10 cellular contexts compared by ENCODE assay signal in the genomic region with DNA sequence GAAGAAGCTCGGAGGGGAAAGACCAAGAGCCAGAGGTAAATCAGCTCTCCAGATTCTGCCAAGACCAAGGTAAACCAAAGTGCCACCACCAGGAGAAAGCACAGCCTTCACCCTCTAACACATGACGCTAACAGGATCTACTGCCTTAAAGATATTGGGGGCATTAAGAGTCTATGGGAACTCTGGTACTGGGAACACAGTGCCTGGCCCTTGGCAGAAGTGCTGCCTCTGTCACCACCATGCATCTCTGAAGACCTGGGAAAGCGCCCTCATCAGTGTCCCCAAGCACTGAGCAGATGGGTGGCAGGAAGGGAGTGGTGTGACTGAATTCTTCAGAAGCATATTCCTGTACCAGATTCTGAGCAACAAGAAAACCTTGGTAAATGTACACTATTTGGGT. TPM values are rescaled to one million over a fixed set of nuclear protein-coding genes. Genes with fewer than 3 reads are reported as not detected.
DNase-seq lines count a peak whose midpoint lies in the region; ATAC-seq and TF ChIP-seq lines count a peak whose summit lies in the region.
"Had no signal": no experiment of that assay in that cellular context is flagged by ENCODE, and none has a peak within 500 bp of the region (broad histone marks: within the 10 kb centered on the region; RNA-seq: fewer than 3 reads in every experiment).

No MANE protein-coding gene starts in this region.

- no peaks in the 10 kb centered on the region for H3K9me2 ChIP-seq in neural cell (ENCODE audit: insufficient read depth, low read length)

- peaks cover 0 to 18% (median 0%) of the 10 kb centered on the region in 11 experiments; a peak in 4 of 22 replicates for H4K20me1 ChIP-seq in BLaER1 treated with 17β-estradiol and CSF1 and Interleukin-3, amounts not matched to agents 10 nM and 100 nM
- H4K20me1 ChIP-seq in neural cell (ENCODE audit: insufficient read depth) = no peaks in the 10 kb centered on the region

- no peak overlapping the region for H2AFZ ChIP-seq in neural cell (ENCODE audit: low read depth, low read length)

- no peaks in the 10 kb centered on the region for H3K79me2 ChIP-seq in neural cell (replicated peaks; ENCODE audit: insufficient read depth, low read length)

- TF ChIP-seq CTCF in NB4 (IDR thresholded peaks at IDR 0.05; ENCODE audit: low read depth, low read length) = no peak
- no peak for TF ChIP-seq CTCF in dorsolateral prefrontal cortex (IDR thresholded peaks at IDR 0.05 in 54 of 56, conservative IDR thresholded peaks at IDR 0.05 in 2 of 56; ENCODE audit: low read depth in 1 of 56, partially characterized antibody in 56 of 56)
- TF ChIP-seq CTCF in neural cell (IDR thresholded peaks at IDR 0.05; ENCODE audit: poor library complexity, severe bottlenecking) = no peak

- no peak for ATAC-seq in GM21360 (IDR thresholded peaks at IDR 0.05; ENCODE audit: unreplicated experiment)
- ATAC-seq in HG02588 (IDR thresholded peaks at IDR 0.05; ENCODE audit: unreplicated experiment) = no peak

- H3K4me1 ChIP-seq in BLaER1 treated with 17β-estradiol and CSF1 and Interleukin-3, amounts not matched to agents 10 nM and 100 nM = peaks cover 17 to 27% (median 23%) of the 10 kb centered on the region in 10 experiments

- H3K4me2 ChIP-seq in BLaER1 treated with 17β-estradiol and CSF1 and Interleukin-3, amounts not matched to agents 10 nM and 100 nM = peak overlapping the region; percentile 83 to 99 (median 89)
- peak overlapping the region; percentile 94 for H3K4me2 ChIP-seq in neural cell (ENCODE audit: low read length)

- H3K9me3 ChIP-seq in BLaER1 treated with 17β-estradiol and CSF1 and Interleukin-3, amounts not matched to agents 10 nM and 100 nM (replicated peaks in 1 of 11) = no peaks in the 10 kb centered on the region
- H3K9me3 ChIP-seq in neural cell (ENCODE audit: low read length) = no peaks in the 10 kb centered on the region

- peak overlapping the region; percentile 72 to 88 (median 76); a peak in 15 of 20 replicates for H3K4me3 ChIP-seq in BLaER1 treated with 17β-estradiol and CSF1 and Interleukin-3, amounts not matched to agents 10 nM and 100 nM
- peak overlapping the region; percentile 88 for H3K4me3 ChIP-seq in NB4 (ENCODE audit: low read depth, low read length)
- H3K4me3 ChIP-seq in dorsolateral prefrontal cortex = peak overlapping the region; percentile 55 to 94 (median 83)
- H3K4me3 ChIP-seq in neural cell (ENCODE audit: low read length) = peak overlapping the region; percentile 85

- peak; percentile 38 for DNase-seq in NB4 (ENCODE audit: low read depth)
- peak in 1 of 10 donors; percentile 42 for DNase-seq in dorsolateral prefrontal cortex
- no peak for DNase-seq in KG1 (lab: John Stamatoyannopoulos, UW)
- DNase-seq in 8988T = no peak
- DNase-seq: NCI-H1105 had no signal

- no peak for TF ChIP-seq RAD21 in neural cell (conservative IDR thresholded peaks at IDR 0.05)

- intact Hi-C loops in dorsolateral prefrontal cortex (cut with DNase I) = loop anchor here in 1 of 2 donors (2.0 kb wide), 1 partner anchor 66 kb away; the partner anchor contains the start of gene LAP3

- no peaks in the 10 kb centered on the region for H3K27me3 ChIP-seq in BLaER1 treated with 17β-estradiol and CSF1 and Interleukin-3, amounts not matched to agents 10 nM and 100 nM
- H3K27me3 ChIP-seq in dorsolateral prefrontal cortex (no peaks in the 10 kb centered on the region), neural cell (ENCODE audit: insufficient read depth, low read depth, low read length) (no peaks in the 10 kb centered on the region)

- no peak for TF ChIP-seq POLR2A in NB4 (IDR thresholded peaks at IDR 0.05; ENCODE audit: extremely low read depth, insufficient read length)

- H3K27ac ChIP-seq in BLaER1 treated with 17β-estradiol and CSF1 and Interleukin-3, amounts not matched to agents 10 nM and 100 nM = no peak overlapping the region
- H3K27ac ChIP-seq in dorsolateral prefrontal cortex (peak overlapping the region; percentile 78 to 99 (median 95)), neural cell (ENCODE audit: low read length) (no peak overlapping the region)

- H3F3A ChIP-seq in neural cell (ENCODE audit: insufficient read depth, low read length, poor library complexity, severe bottlenecking) = no peaks in the 10 kb centered on the region

- peak overlapping the region in 10 of 11 experiments; percentile 74 to 85 (median 82); a peak in 10 of 22 replicates for H3K9ac ChIP-seq in BLaER1 treated with 17β-estradiol and CSF1 and Interleukin-3, amounts not matched to agents 10 nM and 100 nM
- H3K9ac ChIP-seq in neural cell (ENCODE audit: low read length) = peak overlapping the region; percentile 71

- TF ChIP-seq EP300 in neural cell (conservative IDR thresholded peaks at IDR 0.05; ENCODE audit: poor library complexity, severe bottlenecking) = no peak

- H3K36me3 ChIP-seq in BLaER1 treated with 17β-estradiol and CSF1 and Interleukin-3, amounts not matched to agents 10 nM and 100 nM = peaks cover 31 to 43% (median 36%) of the 10 kb centered on the region in 11 experiments
- H3K36me3 ChIP-seq in neural cell (ENCODE audit: insufficient read depth, low read length) = no peaks in the 10 kb centered on the region

TF ChIP-seq in neural cell, 6 proteins besides CTCF, POLR2A, EP300 and RAD21:
- no peak for TF ChIP-seq TAF1 (IDR thresholded peaks at IDR 0.05; ENCODE audit: low read depth)
- TF ChIP-seq MXI1 (conservative IDR thresholded peaks at IDR 0.05; ENCODE audit: poor library complexity, severe bottlenecking) = no peak
- no peak for TF ChIP-seq SMC3 (conservative IDR thresholded peaks at IDR 0.05; ENCODE audit: poor library complexity)
- TF ChIP-seq, protein P1, sequence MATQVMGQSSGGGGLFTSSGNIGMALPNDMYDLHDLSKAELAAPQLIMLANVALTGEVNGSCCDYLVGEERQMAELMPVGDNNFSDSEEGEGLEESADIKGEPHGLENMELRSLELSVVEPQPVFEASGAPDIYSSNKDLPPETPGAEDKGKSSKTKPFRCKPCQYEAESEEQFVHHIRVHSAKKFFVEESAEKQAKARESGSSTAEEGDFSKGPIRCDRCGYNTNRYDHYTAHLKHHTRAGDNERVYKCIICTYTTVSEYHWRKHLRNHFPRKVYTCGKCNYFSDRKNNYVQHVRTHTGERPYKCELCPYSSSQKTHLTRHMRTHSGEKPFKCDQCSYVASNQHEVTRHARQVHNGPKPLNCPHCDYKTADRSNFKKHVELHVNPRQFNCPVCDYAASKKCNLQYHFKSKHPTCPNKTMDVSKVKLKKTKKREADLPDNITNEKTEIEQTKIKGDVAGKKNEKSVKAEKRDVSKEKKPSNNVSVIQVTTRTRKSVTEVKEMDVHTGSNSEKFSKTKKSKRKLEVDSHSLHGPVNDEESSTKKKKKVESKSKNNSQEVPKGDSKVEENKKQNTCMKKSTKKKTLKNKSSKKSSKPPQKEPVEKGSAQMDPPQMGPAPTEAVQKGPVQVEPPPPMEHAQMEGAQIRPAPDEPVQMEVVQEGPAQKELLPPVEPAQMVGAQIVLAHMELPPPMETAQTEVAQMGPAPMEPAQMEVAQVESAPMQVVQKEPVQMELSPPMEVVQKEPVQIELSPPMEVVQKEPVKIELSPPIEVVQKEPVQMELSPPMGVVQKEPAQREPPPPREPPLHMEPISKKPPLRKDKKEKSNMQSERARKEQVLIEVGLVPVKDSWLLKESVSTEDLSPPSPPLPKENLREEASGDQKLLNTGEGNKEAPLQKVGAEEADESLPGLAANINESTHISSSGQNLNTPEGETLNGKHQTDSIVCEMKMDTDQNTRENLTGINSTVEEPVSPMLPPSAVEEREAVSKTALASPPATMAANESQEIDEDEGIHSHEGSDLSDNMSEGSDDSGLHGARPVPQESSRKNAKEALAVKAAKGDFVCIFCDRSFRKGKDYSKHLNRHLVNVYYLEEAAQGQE (IDR thresholded peaks at IDR 0.05; ENCODE audit: borderline replicate concordance) = no peak
- no peak for TF ChIP-seq POLR2AphosphoS5 (IDR thresholded peaks at IDR 0.05)
- no peak for TF ChIP-seq EZH2 (IDR thresholded peaks at IDR 0.05; ENCODE audit: borderline replicate concordance, insufficient read depth, low read length, poor library complexity, severe bottlenecking)

RNA-seq across cellular contexts. Expression of gene QDPR, which starts 1.3 kb away (rescaled TPM):
- 1,000 to 10,000 TPM in 1 of 120 experiments, 100 to 1,000 TPM in 119; 164 to 1,204 (median 436) TPM for total RNA-seq in dorsolateral prefrontal cortex
- 36.8 and 37.3 TPM in 2 replicates for polyA plus RNA-seq in neural cell
- polyA minus RNA-seq in neural cell = 37.3 and 39.4 TPM in 2 replicates

RNA-seq across cellular contexts. Expression of gene CLRN2, which starts 4.4 kb away (rescaled TPM):
- total RNA-seq in dorsolateral prefrontal cortex = not detected
- not detected in 2 replicates for polyA plus RNA-seq in neural cell
- polyA minus RNA-seq in neural cell = not detected in 2 replicates
- total RNA-seq: H1 had no signal
- polyA plus RNA-seq: H1 had no signal

Comparison
In these comparisons a context has a peak if more than half of its experiments do, and no peak if none do; other contexts are left out.
1. H3K27ac ChIP-seq: peak in dorsolateral prefrontal cortex (59 of 59); none in BLaER1 treated with 17β-estradiol and CSF1 and Interleukin-3, amounts not matched to agents 10 nM and 100 nM (0 of 11) and neural cell (single experiment).
2. Peak in every context shown above with its lines, with median percentiles within 50 percentile points of each other: H3K4me3 ChIP-seq.